1 cellular context compared by ENCODE assay signal in genomic region chr1:85243336-85243735, GRCh38.
TF ChIP-seq lines count a peak whose summit lies in the region.

No MANE protein-coding gene starts in this region.

TF ChIP-seq in K562, 482 proteins besides CTCF, POLR2A, EP300 and RAD21:
- no peak for TF ChIP-seq SAFB (IDR thresholded peaks at IDR 0.05; ENCODE audit: borderline replicate concordance, low read depth, low read length)
- TF ChIP-seq ATF7 (IDR thresholded peaks at IDR 0.05) = no peak
- TF ChIP-seq WHSC1 (IDR thresholded peaks at IDR 0.05; ENCODE audit: low read length) = no peak
- TF ChIP-seq NUFIP1 (IDR thresholded peaks at IDR 0.05; ENCODE audit: partially characterized antibody) = no peak
